1 cellular context compared by ENCODE assay signal in the genomic region with DNA sequence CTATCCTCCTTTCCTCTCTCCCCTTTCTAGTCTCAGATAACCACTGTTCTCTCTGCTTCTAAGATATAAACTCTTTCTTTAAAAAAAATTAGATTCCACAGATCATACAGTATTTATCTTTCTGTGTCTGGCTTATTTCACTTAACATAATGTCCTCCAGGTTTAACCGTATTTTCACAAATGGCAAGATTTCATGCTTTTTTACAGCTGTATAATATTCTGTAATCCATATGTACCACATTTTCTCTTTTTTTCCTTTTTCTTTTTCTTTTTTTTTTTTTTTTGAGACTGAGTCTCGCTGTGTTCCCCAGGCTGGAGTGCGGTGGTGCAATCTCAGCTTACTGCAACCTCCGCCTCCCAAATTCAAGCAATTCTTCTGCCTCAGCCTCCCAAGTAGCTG.
TF ChIP-seq lines count a peak whose summit lies in the region.

No MANE protein-coding gene starts in this region.

TF ChIP-seq in K562, 482 proteins besides CTCF, POLR2A, EP300 and RAD21:
- TF ChIP-seq, protein P1, sequence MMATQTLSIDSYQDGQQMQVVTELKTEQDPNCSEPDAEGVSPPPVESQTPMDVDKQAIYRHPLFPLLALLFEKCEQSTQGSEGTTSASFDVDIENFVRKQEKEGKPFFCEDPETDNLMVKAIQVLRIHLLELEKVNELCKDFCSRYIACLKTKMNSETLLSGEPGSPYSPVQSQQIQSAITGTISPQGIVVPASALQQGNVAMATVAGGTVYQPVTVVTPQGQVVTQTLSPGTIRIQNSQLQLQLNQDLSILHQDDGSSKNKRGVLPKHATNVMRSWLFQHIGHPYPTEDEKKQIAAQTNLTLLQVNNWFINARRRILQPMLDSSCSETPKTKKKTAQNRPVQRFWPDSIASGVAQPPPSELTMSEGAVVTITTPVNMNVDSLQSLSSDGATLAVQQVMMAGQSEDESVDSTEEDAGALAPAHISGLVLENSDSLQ (IDR thresholded peaks at IDR 0.05) = no peak
- peak; percentile 74 for TF ChIP-seq ZNF146 (CRISPR knock-in tag; IDR thresholded peaks at IDR 0.05; ENCODE audit: unreplicated experiment)
- TF ChIP-seq SMARCA5 (IDR thresholded peaks at IDR 0.05) = 0 out of 2 replicates have a peak, but pooled peaks have one; percentile 34
- TF ChIP-seq RBM25 (IDR thresholded peaks at IDR 0.05; ENCODE audit: low read depth, low read length, severe bottlenecking) = peak; percentile 64
- TF ChIP-seq BCOR (IDR thresholded peaks at IDR 0.05) = 0 out of 2 replicates have a peak, but pooled peaks have one; percentile 18
- TF ChIP-seq ARNT (IDR thresholded peaks at IDR 0.05) = 0 out of 4 replicates have a peak, but pooled peaks of 1 of the 2 experiments have one; percentile 18
